Comparison of ENCODE assay signal across 8 cellular contexts in genomic region chr2:176106636-176107539, GRCh38. TPM values are rescaled to one million over a fixed set of nuclear protein-coding genes. Genes with fewer than 3 reads are reported as not detected.
A peak's percentile ranks its signal among the peaks of the same experiment; 100 is the strongest.
DNase-seq lines count a peak whose midpoint lies in the region; ATAC-seq and TF ChIP-seq lines count a peak whose summit lies in the region.

Gene HOXD11, plus strand, starts transcription at chr2:176107280. Its CDS starts 76 bp downstream, at chr2:176107356.

- H3K4me1 Mint-ChIP-seq in activated CD4-positive, alpha-beta T cell treated with anti-CD3 and anti-CD28 coated beads for 36 hours, result peaks cover 25% of the 10 kb centered on the region
- peaks cover 27% of the 10 kb centered on the region for H3K4me1 Mint-ChIP-seq in osteocyte (ENCODE audit: unreplicated experiment)

- peak; percentile 35 for ATAC-seq in activated CD4-positive, alpha-beta T cell treated with anti-CD3 and anti-CD28 coated beads for 36 hours
- no peak for ATAC-seq in GM18517 (IDR thresholded peaks at IDR 0.05; ENCODE audit: unreplicated experiment)

- H3K4me1 ChIP-seq in effector memory CD4-positive, alpha-beta T cell (ENCODE audit: control insufficient read depth, insufficient read depth, low read length, poor library complexity, severe bottlenecking), result peaks cover 12% of the 10 kb centered on the region

- no peak for DNase-seq in activated CD4-positive, alpha-beta T cell treated with anti-CD3 and anti-CD28 coated beads for 36 hours
- DNase-seq in activated CD4-positive, alpha-beta T cell treated with anti-CD3 and anti-CD28 coated beads for 4 hours, result no peak
- DNase-seq in NCI-H526 (lab: John Stamatoyannopoulos, UW), result peak; percentile 80 to 86
- DNase-seq in effector memory CD4-positive, alpha-beta T cell, result no peak
- DNase-seq in osteocyte (ENCODE audit: extremely low spot score, unreplicated experiment), result no peak
- no peak for DNase-seq in central memory CD4-positive, alpha-beta T cell
- DNase-seq in SKM-1 (lab: John Stamatoyannopoulos, UW; ENCODE audit: unreplicated experiment), result no peak

- no peak within 1 kb of the TSS for H3K27ac ChIP-seq in effector memory CD4-positive, alpha-beta T cell (ENCODE audit: insufficient read depth, low read length, poor library complexity, severe bottlenecking)

- peaks cover 90% of the 10 kb centered on the region for H3K27me3 ChIP-seq in effector memory CD4-positive, alpha-beta T cell (replicated peaks; ENCODE audit: control insufficient read depth, insufficient read depth, low read length, poor library complexity, severe bottlenecking)

- TF ChIP-seq CTCF in osteocyte (IDR thresholded peaks at IDR 0.05), result no peak

- intact Hi-C loops in activated CD4-positive, alpha-beta T cell treated with anti-CD3 and anti-CD28 coated beads for 36 hours (cut with DNase I, micrococcal nuclease), result loop anchor here in 1 of 2 experiments (2.0 kb wide), 1 partner anchor 16 kb away; the partner anchor contains the start of gene HOXD9

- H3K9me3 Mint-ChIP-seq in activated CD4-positive, alpha-beta T cell treated with anti-CD3 and anti-CD28 coated beads for 36 hours (ENCODE audit: low read depth), result no peaks in the 10 kb centered on the region
- H3K9me3 Mint-ChIP-seq in osteocyte (ENCODE audit: unreplicated experiment), result no peaks in the 10 kb centered on the region

- H3K27ac Mint-ChIP-seq in activated CD4-positive, alpha-beta T cell treated with anti-CD3 and anti-CD28 coated beads for 36 hours, result no peak within 1 kb of the TSS
- H3K27ac Mint-ChIP-seq in osteocyte (ENCODE audit: unreplicated experiment), result no peak within 1 kb of the TSS

- CTCF ChIA-PET in activated CD4-positive, alpha-beta T cell treated with anti-CD3 and anti-CD28 coated beads for 36 hours (lab: Charles Lee), result no interaction called here

- no peaks in the 10 kb centered on the region for H3K36me3 Mint-ChIP-seq in activated CD4-positive, alpha-beta T cell treated with anti-CD3 and anti-CD28 coated beads for 36 hours (ENCODE audit: low read depth)
- H3K36me3 Mint-ChIP-seq in osteocyte (ENCODE audit: unreplicated experiment), result no peaks in the 10 kb centered on the region

- POLR2A ChIA-PET in activated CD4-positive, alpha-beta T cell treated with anti-CD3 and anti-CD28 coated beads for 36 hours (lab: Charles Lee), result no interaction called here

- peak within 1 kb of the TSS; percentile 51 for H3K4me3 Mint-ChIP-seq in activated CD4-positive, alpha-beta T cell treated with anti-CD3 and anti-CD28 coated beads for 36 hours
- peak within 1 kb of the TSS; percentile 47 for H3K4me3 Mint-ChIP-seq in osteocyte (ENCODE audit: unreplicated experiment)

- H3K27me3 Mint-ChIP-seq in activated CD4-positive, alpha-beta T cell treated with anti-CD3 and anti-CD28 coated beads for 36 hours, result peaks cover 80% of the 10 kb centered on the region
- peaks cover 83% of the 10 kb centered on the region for H3K27me3 Mint-ChIP-seq in osteocyte (ENCODE audit: unreplicated experiment)

- no peaks in the 10 kb centered on the region for H3K9me3 ChIP-seq in effector memory CD4-positive, alpha-beta T cell (ENCODE audit: control insufficient read depth, low read length)

- peak within 1 kb of the TSS; percentile 32 for H3K4me3 ChIP-seq in effector memory CD4-positive, alpha-beta T cell (ENCODE audit: insufficient read depth, low read depth, low read length, poor library complexity, severe bottlenecking)

- H3K36me3 ChIP-seq in effector memory CD4-positive, alpha-beta T cell (ENCODE audit: control insufficient read depth, insufficient read depth, low read length), result no peaks in the 10 kb centered on the region

RNA-seq across cellular contexts. Expression of gene HOXD11, which starts in this region (rescaled TPM):
- not detected for total RNA-seq in activated CD4-positive, alpha-beta T cell treated with anti-CD3 and anti-CD28 coated beads for 36 hours
- not detected in 2 replicates for total RNA-seq in osteocyte

Comparison
In these comparisons a context has a peak if more than half of its experiments do, and no peak if none do; other contexts are left out.
1. Peak in ATAC-seq in activated CD4-positive, alpha-beta T cell treated with anti-CD3 and anti-CD28 coated beads for 36 hours; RNA of the gene not detected or under 1 TPM.
2. DNase-seq: peak in NCI-H526 (2 of 2); none in activated CD4-positive, alpha-beta T cell treated with anti-CD3 and anti-CD28 coated beads for 36 hours (single experiment), activated CD4-positive, alpha-beta T cell treated with anti-CD3 and anti-CD28 coated beads for 4 hours (0 of 2), effector memory CD4-positive, alpha-beta T cell (0 of 3), osteocyte (single experiment), central memory CD4-positive, alpha-beta T cell (single experiment) and SKM-1 (single experiment).